ENCODE assay signal across 1 cellular context in the genomic region with DNA sequence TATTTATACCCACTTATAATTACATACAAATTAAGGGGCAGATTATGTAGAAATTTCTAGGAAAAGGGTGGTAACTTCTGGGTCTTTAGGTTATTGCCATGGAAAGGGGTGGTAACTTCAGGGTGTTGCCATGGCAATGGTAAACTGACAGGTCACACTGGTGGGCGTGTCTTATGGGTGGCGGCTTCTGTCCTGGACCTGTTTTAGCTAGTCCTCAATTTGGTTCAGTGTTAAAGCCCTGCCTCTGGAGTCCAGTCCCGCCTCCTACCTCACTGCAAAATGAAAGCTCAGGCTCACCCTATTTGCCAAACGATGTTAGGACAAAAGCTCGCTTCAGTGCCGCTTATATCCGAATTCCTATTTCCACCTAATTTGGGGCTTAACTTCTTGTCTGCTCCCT.
TF ChIP-seq lines count a peak whose summit lies in the region.

No MANE protein-coding gene starts in this region.

TF ChIP-seq in K562, 482 proteins besides CTCF, POLR2A, EP300 and RAD21 (continued from another document):
- TF ChIP-seq PKNOX1 (IDR thresholded peaks at IDR 0.05) (peak; percentile 90), CHD7 (IDR thresholded peaks at IDR 0.05; ENCODE audit: low read depth, low read length) (no peak)
